Comparison of ENCODE assay signal across 8 cellular contexts in the genomic region with DNA sequence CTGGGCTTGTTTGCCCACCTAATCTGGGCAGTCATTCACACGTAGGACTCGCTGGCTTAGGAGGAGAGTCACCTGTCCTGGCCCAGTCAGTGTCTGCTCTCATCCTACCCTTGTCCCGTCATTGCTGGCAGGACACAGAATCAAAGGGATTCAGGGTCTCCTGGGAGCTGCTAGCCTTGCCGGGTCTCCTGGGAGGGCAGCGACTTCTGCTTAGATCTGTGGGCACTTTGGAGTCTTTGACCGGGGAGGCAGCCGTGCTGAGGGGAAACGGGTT. TPM values are rescaled to one million over a fixed set of nuclear protein-coding genes. Genes with fewer than 3 reads are reported as not detected.
DNase-seq lines count a peak whose midpoint lies in the region; ATAC-seq and TF ChIP-seq lines count a peak whose summit lies in the region.

No MANE protein-coding gene starts in this region.

- H4K20me1 ChIP-seq in mammary epithelial cell (ENCODE audit: insufficient read depth, low read length), result no peaks in the 10 kb centered on the region

- in situ Hi-C loops in mammary epithelial cell (cut with MboI; ENCODE audit: low sequenced_read_pairs in 2 of 2), result loop anchor here in 1 of 2 donors (25.0 kb wide), 2 partner anchors 118 to 343 kb away; a partner anchor contains a TSS

- H3K9me3 Mint-ChIP-seq in naive thymus-derived CD4-positive, alpha-beta T cell, result peaks cover 0 to 5% (median 0%) of the 10 kb centered on the region in 11 donors

- DNase-seq in BJ (ENCODE audit: low read depth) (no peak), mammary epithelial cell (no peak), ureter (ENCODE audit: low spot score) (no peak), NCI-H2196 treated with DMSO at 0.1 percent for 48 hours (lab: John Stamatoyannopoulos, UW; ENCODE audit: unreplicated experiment) (no peak)
- DNase-seq in Jurkat, Clone E6-1 (ENCODE audit: low read depth, low spot score), result no peak
- DNase-seq in naive thymus-derived CD4-positive, alpha-beta T cell, result peak in 3 of 9 donors; percentile 12 to 16 (median 13)
- DNase-seq in stimulated activated CD4-positive, alpha-beta T cell treated with anti-CD3 and anti-CD28 coated beads, Interleukin-2, amount 100 ng/mL, for 24 hours, result no peak

- TF ChIP-seq CTCF in BJ (IDR thresholded peaks at IDR 0.05; ENCODE audit: insufficient read depth, low read depth, low read length) (no peak), mammary epithelial cell (conservative IDR thresholded peaks at IDR 0.05 in 1 of 2, IDR thresholded peaks at IDR 0.05 in 1 of 2; ENCODE audit: extremely low read depth in 1 of 2, insufficient read depth in 1 of 2, low read depth in 1 of 2, low read length in 2 of 2) (no peak)

- H3K27me3 ChIP-seq in BJ (ENCODE audit: control insufficient read depth, insufficient read depth, low read length), result no peaks in the 10 kb centered on the region
- H3K27me3 ChIP-seq in mammary epithelial cell (ENCODE audit: insufficient read depth, low read length), result no peaks in the 10 kb centered on the region
- H3K27me3 ChIP-seq in naive thymus-derived CD4-positive, alpha-beta T cell (ENCODE audit: control insufficient read depth in 2 of 2, insufficient read depth in 2 of 2, low read length in 2 of 2), result no peaks in the 10 kb centered on the region

- 0% methylated on average over 8 of the region's 8 CpGs for WGBS in mammary epithelial cell (ENCODE audit: low coverage, missing lambda C conversion rate)

- no peaks in the 10 kb centered on the region for H3K27me3 Mint-ChIP-seq in naive thymus-derived CD4-positive, alpha-beta T cell

- peak overlapping the region; percentile 95 to 99 (median 98) for H3K27ac Mint-ChIP-seq in naive thymus-derived CD4-positive, alpha-beta T cell

- TSS peak; percentile 54 for BruUV-seq in mammary epithelial cell (replicated peaks; lab: Mats Ljungman, UMichigan)

- peaks cover 91% of the 10 kb centered on the region for H3K79me2 ChIP-seq in mammary epithelial cell (ENCODE audit: insufficient read depth, low read length)

- POLR2A ChIA-PET in BJ (lab: Charles Lee), result no interaction called here
- POLR2A ChIA-PET in naive thymus-derived CD4-positive, alpha-beta T cell (lab: Charles Lee), result interaction anchor here (0.5 to 6.3 kb wide), 5 partner anchors 13 to 166 kb away, joined by 3 to 47 read pairs (median 3); a partner anchor contains a TSS

- H3K36me3 ChIP-seq in BJ (ENCODE audit: control insufficient read depth, insufficient read depth, low read length) (no peaks in the 10 kb centered on the region; the same call in none of the 2 replicates), mammary epithelial cell (ENCODE audit: insufficient read depth, low read length) (no peaks in the 10 kb centered on the region)
- H3K36me3 ChIP-seq in naive thymus-derived CD4-positive, alpha-beta T cell (ENCODE audit: control insufficient read depth in 2 of 3, insufficient read depth in 3 of 3, low read length in 3 of 3), result peaks cover 0 to 3% (median 0%) of the 10 kb centered on the region in 3 experiments

- CTCF ChIA-PET in BJ (lab: Yijun Ruan, JAX) (interaction anchor here (1.2 to 1.5 kb wide), 2 partner anchors 12 to 118 kb away, joined by 3 to 4 read pairs; no protein-coding TSS in a partner anchor), mammary epithelial cell (lab: Charles Lee; ENCODE audit: low non-redundant PET) (no interaction called here)
- CTCF ChIA-PET in naive thymus-derived CD4-positive, alpha-beta T cell (lab: Charles Lee), result interaction anchor here (1.4 to 2.5 kb wide), 2 partner anchors 11 to 14 kb away, joined by 6 to 14 read pairs; no protein-coding TSS in a partner anchor

- intact Hi-C loops in mammary epithelial cell (cut with micrococcal nuclease), result loop anchor here (2.0 to 5.0 kb wide), 3 partner anchors 17 to 143 kb away; a partner anchor contains a TSS
- intact Hi-C loops in naive thymus-derived CD4-positive, alpha-beta T cell (cut with micrococcal nuclease), result loop anchor here (1.0 to 2.0 kb wide), 5 partner anchors 12 to 278 kb away; a partner anchor contains a TSS

- peaks cover 0 to 2% (median 0%) of the 10 kb centered on the region in 5 donors for H3K36me3 Mint-ChIP-seq in naive thymus-derived CD4-positive, alpha-beta T cell

- H3K27ac ChIP-seq in mammary epithelial cell (ENCODE audit: insufficient read depth, low read depth, low read length), result peak overlapping the region; percentile 84
- H3K27ac ChIP-seq in naive thymus-derived CD4-positive, alpha-beta T cell (ENCODE audit: low read depth, low read length), result peak overlapping the region; percentile 93

- dilution Hi-C loops in mammary epithelial cell (cut with HindIII; ENCODE audit: low sequenced_read_pairs), result loop anchor here (5.0 kb wide), 1 partner anchor 73 kb away; no protein-coding TSS in a partner anchor

- H3K9ac ChIP-seq in mammary epithelial cell (ENCODE audit: insufficient read depth, low read length), result peak overlapping the region; percentile 67

- H3K4me2 ChIP-seq in mammary epithelial cell (ENCODE audit: insufficient read depth, low read depth, low read length), result peak overlapping the region; percentile 99

- H3K4me1 Mint-ChIP-seq in naive thymus-derived CD4-positive, alpha-beta T cell, result peaks cover 42 to 80% (median 74%) of the 10 kb centered on the region in 7 donors

- no peak for ATAC-seq in naive thymus-derived CD4-positive, alpha-beta T cell
- no peak for ATAC-seq in GM18520 (IDR thresholded peaks at IDR 0.05; ENCODE audit: unreplicated experiment)

- peak overlapping the region; percentile 6 for H2AFZ ChIP-seq in mammary epithelial cell (ENCODE audit: low read depth, low read length)

- peak overlapping the region; percentile 80 to 96 (median 86) for H3K4me3 Mint-ChIP-seq in naive thymus-derived CD4-positive, alpha-beta T cell

- H3K4me3 ChIP-seq in BJ (ENCODE audit: low read depth, low read length), result peak overlapping the region; percentile 55
- peak overlapping the region; percentile 48 for H3K4me3 ChIP-seq in Jurkat, Clone E6-1 (ENCODE audit: low read length)
- H3K4me3 ChIP-seq in mammary epithelial cell (replicated peaks in 1 of 3; ENCODE audit: insufficient read depth in 1 of 3, low read depth in 2 of 3, low read length in 3 of 3), result peak overlapping the region in 2 of 3 experiments; percentile 57 to 63
- H3K4me3 ChIP-seq in naive thymus-derived CD4-positive, alpha-beta T cell (ENCODE audit: low read length), result peak overlapping the region; percentile 55

- peaks cover 82% of the 10 kb centered on the region for H3K4me1 ChIP-seq in mammary epithelial cell (ENCODE audit: insufficient read depth, low read length)
- H3K4me1 ChIP-seq in naive thymus-derived CD4-positive, alpha-beta T cell (ENCODE audit: control insufficient read depth in 2 of 2, insufficient read depth in 2 of 2, low read length in 2 of 2), result peaks cover 15 to 51% of the 10 kb centered on the region in 2 donors

- no peaks in the 10 kb centered on the region for H3K9me3 ChIP-seq in mammary epithelial cell (replicated peaks; ENCODE audit: insufficient read depth, low read length)
- H3K9me3 ChIP-seq in naive thymus-derived CD4-positive, alpha-beta T cell (ENCODE audit: control insufficient read depth in 2 of 3, low read length in 3 of 3), result no peaks in the 10 kb centered on the region

RNA-seq across cellular contexts. Expression of a gene that starts 12.6 kb away (rescaled TPM):
- polyA plus RNA-seq in BJ (2011; rRNA removed) (2.1 and 2.4 TPM in 2 replicates), mammary epithelial cell (4.9 TPM)
- polyA minus RNA-seq in BJ (2011; rRNA and poly(A)+ RNA removed), result 2.5 and 6.6 TPM in 2 replicates
- 16.2 TPM for polyA plus RNA-seq in Jurkat, Clone E6-1 (2012; ENCODE audit: insufficient read depth, insufficient read length)
- total RNA-seq in mammary epithelial cell (10 to 100 TPM; 23.8 to 41.9 TPM), ureter (117 TPM)
- 8.5 TPM for polyA minus RNA-seq in mammary epithelial cell
- 10 to 100 TPM; 20.1 to 46.2 (median 23.6) TPM for total RNA-seq in naive thymus-derived CD4-positive, alpha-beta T cell
- 1 to 10 TPM; 2.0 to 4.0 TPM for polyA plus RNA-seq in naive thymus-derived CD4-positive, alpha-beta T cell
